In the genomic region with DNA sequence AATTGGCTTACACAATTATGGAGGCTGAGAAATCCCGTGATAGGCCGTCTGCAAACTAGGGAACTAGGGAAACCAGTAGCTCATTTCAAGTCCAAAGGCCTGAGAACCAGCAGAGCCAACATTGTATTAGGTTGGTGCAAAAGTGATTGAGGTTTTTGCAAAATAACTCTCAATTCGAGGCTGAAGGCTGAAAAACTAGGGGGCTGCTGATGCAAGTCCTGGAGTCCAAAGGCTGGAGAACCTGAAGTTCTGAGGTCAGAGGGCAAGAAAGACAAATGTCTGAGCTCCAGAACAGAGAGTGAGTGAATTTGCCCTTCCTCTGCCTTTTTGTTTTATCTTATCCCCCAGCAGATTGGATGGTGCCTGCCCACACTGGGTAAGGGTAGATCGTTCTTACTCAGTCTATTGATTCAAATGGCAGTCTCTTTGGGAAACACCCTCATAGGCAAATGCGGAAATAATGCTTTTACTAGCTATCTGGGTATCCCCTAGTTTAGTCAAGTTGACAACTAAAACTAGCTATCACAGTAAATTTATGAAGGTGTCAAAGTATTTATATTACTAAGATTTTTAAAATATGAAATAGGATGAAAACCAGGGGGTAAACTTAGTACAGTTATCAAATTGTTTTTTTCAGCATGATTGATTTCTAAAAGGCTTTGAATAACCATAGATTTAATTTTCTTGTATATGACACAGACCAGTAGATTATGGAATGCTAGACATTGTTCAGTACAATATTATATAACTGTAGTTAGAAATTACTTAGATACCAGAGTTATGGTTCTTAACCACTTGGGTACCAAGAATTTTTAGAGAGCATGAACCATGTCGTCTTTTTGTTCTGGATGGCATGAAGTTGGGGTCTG, we compare ENCODE assay signal across 15 cellular contexts. TPM values are rescaled to one million over a fixed set of nuclear protein-coding genes. Genes with fewer than 3 reads are reported as not detected.
A peak's percentile ranks its signal among the peaks of the same experiment; 100 is the strongest.
DNase-seq lines count a peak whose midpoint lies in the region; ATAC-seq and FAIRE-seq lines count a peak whose summit lies in the region.
"Had no signal": no experiment of that assay in that cellular context is flagged by ENCODE, and none has a peak within 500 bp of the region (broad histone marks: within the 10 kb centered on the region; RNA-seq: fewer than 3 reads in every experiment).

No MANE protein-coding gene starts in this region.

- peak; percentile 71 for DNase-seq in activated naive CD4-positive, alpha-beta T cell treated with anti-CD3 and anti-CD28 coated beads for 36 hours
- DNase-seq in activated naive CD4-positive, alpha-beta T cell treated with anti-CD3 and anti-CD28 coated beads, Interleukin-2, amount 10 ng/mL, durations not matched to agents 7 days and 5 days: no peak
- peak; percentile 37 for DNase-seq in small intestine
- no peak for DNase-seq in NCI-H524 treated with DMSO at 0.1 percent for 48 hours (lab: John Stamatoyannopoulos, UW)
- DNase-seq in DMS53 (lab: John Stamatoyannopoulos, UW): no peak
- DNase-seq in MV-4-11 (lab: John Stamatoyannopoulos, UW): no peak
- DNase-seq: cortex of kidney, KG1, nucleus accumbens had no signal

- H3K27me3 ChIP-seq in small intestine (ENCODE audit: control insufficient read depth in 2 of 2, insufficient read depth in 2 of 2, low read length in 2 of 2): no peaks in the 10 kb centered on the region
- H3K27me3 ChIP-seq: ascending aorta, suprapubic skin had no signal

- peak; percentile 53 for ATAC-seq in GM21360 (IDR thresholded peaks at IDR 0.05; ENCODE audit: unreplicated experiment)
- peak; percentile 58 for ATAC-seq in HG03565 (IDR thresholded peaks at IDR 0.05; ENCODE audit: unreplicated experiment)

- H3K4me1 Mint-ChIP-seq in activated naive CD4-positive, alpha-beta T cell treated with anti-CD3 and anti-CD28 coated beads for 36 hours (ENCODE audit: low read depth): peaks cover 35% of the 10 kb centered on the region
- H3K4me1 Mint-ChIP-seq in activated naive CD4-positive, alpha-beta T cell treated with anti-CD3 and anti-CD28 coated beads, Interleukin-2, amount 10 ng/mL, durations not matched to agents 7 days and 5 days: peaks cover 7% of the 10 kb centered on the region
- H3K4me1 Mint-ChIP-seq: mesothelial cell of epicardium had no signal

- intact Hi-C loops in activated naive CD4-positive, alpha-beta T cell treated with anti-CD3 and anti-CD28 coated beads for 36 hours (cut with micrococcal nuclease): loop anchor here (1.0 kb wide), 3 partner anchors 15 to 31 kb away; a partner anchor contains a TSS

- H3K4me3 Mint-ChIP-seq in activated naive CD4-positive, alpha-beta T cell treated with anti-CD3 and anti-CD28 coated beads for 36 hours: no peak overlapping the region
- no peak overlapping the region for H3K4me3 Mint-ChIP-seq in activated naive CD4-positive, alpha-beta T cell treated with anti-CD3 and anti-CD28 coated beads, Interleukin-2, amount 10 ng/mL, durations not matched to agents 7 days and 5 days
- H3K4me3 Mint-ChIP-seq: mesothelial cell of epicardium had no signal

- H3K27me3 Mint-ChIP-seq in activated naive CD4-positive, alpha-beta T cell treated with anti-CD3 and anti-CD28 coated beads for 36 hours (ENCODE audit: low read depth): no peaks in the 10 kb centered on the region
- no peaks in the 10 kb centered on the region for H3K27me3 Mint-ChIP-seq in activated naive CD4-positive, alpha-beta T cell treated with anti-CD3 and anti-CD28 coated beads, Interleukin-2, amount 10 ng/mL, durations not matched to agents 7 days and 5 days

- H3K9me3 Mint-ChIP-seq in activated naive CD4-positive, alpha-beta T cell treated with anti-CD3 and anti-CD28 coated beads for 36 hours: peaks cover 4% of the 10 kb centered on the region
- H3K9me3 Mint-ChIP-seq in activated naive CD4-positive, alpha-beta T cell treated with anti-CD3 and anti-CD28 coated beads, Interleukin-2, amount 10 ng/mL, durations not matched to agents 7 days and 5 days: peaks cover 13% of the 10 kb centered on the region

- no peak for FAIRE-seq in small intestine (lab: Jason Lieb, UNC)
- FAIRE-seq: keratinocyte had no signal

- 52 to 64% (median 56%) methylated on average over 6 of the region's 6 CpGs for WGBS in small intestine, 3 donors

- no peak overlapping the region for H3K27ac ChIP-seq in small intestine (ENCODE audit: low read depth in 1 of 2, low read length in 1 of 2)
- H3K27ac ChIP-seq: ascending aorta, suprapubic skin had no signal

- CTCF ChIA-PET in activated naive CD4-positive, alpha-beta T cell treated with anti-CD3 and anti-CD28 coated beads for 36 hours (lab: Charles Lee): interaction anchor here (1.6 kb wide), 1 partner anchor 20 kb away, joined by 6 read pairs; no protein-coding TSS in a partner anchor
- CTCF ChIA-PET in activated naive CD4-positive, alpha-beta T cell treated with anti-CD3 and anti-CD28 coated beads, Interleukin-2, amount 10 ng/mL, durations not matched to agents 7 days and 5 days (lab: Charles Lee): interaction anchor here (1.4 kb wide), 1 partner anchor 10 kb away, joined by 5 read pairs; no protein-coding TSS in a partner anchor

- no peak overlapping the region for H3K4me3 ChIP-seq in small intestine (ENCODE audit: low read depth in 1 of 2, low read length in 2 of 2)
- H3K4me3 ChIP-seq: ascending aorta, suprapubic skin had no signal

- no peak overlapping the region for H3K27ac Mint-ChIP-seq in activated naive CD4-positive, alpha-beta T cell treated with anti-CD3 and anti-CD28 coated beads for 36 hours
- no peak overlapping the region for H3K27ac Mint-ChIP-seq in activated naive CD4-positive, alpha-beta T cell treated with anti-CD3 and anti-CD28 coated beads, Interleukin-2, amount 10 ng/mL, durations not matched to agents 7 days and 5 days
- H3K27ac Mint-ChIP-seq: mesothelial cell of epicardium had no signal

- peaks cover 23% of the 10 kb centered on the region for H3K36me3 Mint-ChIP-seq in activated naive CD4-positive, alpha-beta T cell treated with anti-CD3 and anti-CD28 coated beads for 36 hours (ENCODE audit: low read depth)
- peaks cover 28% of the 10 kb centered on the region for H3K36me3 Mint-ChIP-seq in activated naive CD4-positive, alpha-beta T cell treated with anti-CD3 and anti-CD28 coated beads, Interleukin-2, amount 10 ng/mL, durations not matched to agents 7 days and 5 days

- H3K9me3 ChIP-seq in small intestine (ENCODE audit: control insufficient read depth, low read depth): no peaks in the 10 kb centered on the region
- H3K9me3 ChIP-seq: ascending aorta, suprapubic skin had no signal

- peaks cover 3 to 4% of the 10 kb centered on the region in 2 donors for H3K4me1 ChIP-seq in small intestine (ENCODE audit: control insufficient read depth in 2 of 2, insufficient read depth in 1 of 2, low read depth in 1 of 2, low read length in 1 of 2)
- H3K4me1 ChIP-seq: ascending aorta, suprapubic skin had no signal

- H3K36me3 ChIP-seq in small intestine (ENCODE audit: control insufficient read depth in 2 of 2, insufficient read depth in 2 of 2, low read length in 2 of 2): peaks cover 0 to 2% of the 10 kb centered on the region in 2 donors
- H3K36me3 ChIP-seq: ascending aorta, suprapubic skin had no signal

RNA-seq across cellular contexts. Expression of a gene that starts 15.4 kb away (rescaled TPM):
- 10 to 100 TPM; 16.6 TPM for total RNA-seq in activated naive CD4-positive, alpha-beta T cell treated with anti-CD3 and anti-CD28 coated beads for 36 hours
- polyA plus RNA-seq in small intestine: 10 to 100 TPM; 20.6 to 27.1 (median 23.2) TPM

Comparison
In these comparisons a context has a peak if more than half of its experiments do, and no peak if none do; other contexts are left out.
1. DNase-seq: peak in activated naive CD4-positive, alpha-beta T cell treated with anti-CD3 and anti-CD28 coated beads for 36 hours (single experiment) and small intestine (single experiment); none in activated naive CD4-positive, alpha-beta T cell treated with anti-CD3 and anti-CD28 coated beads, Interleukin-2, amount 10 ng/mL, durations not matched to agents 7 days and 5 days (single experiment), NCI-H524 treated with DMSO at 0.1 percent for 48 hours (single experiment), DMS53 (single experiment) and MV-4-11 (single experiment).